In genomic region chr13:30742896-30743295, GRCh38 we compare ENCODE assay signal across 10 cellular contexts. TPM values are rescaled to one million over a fixed set of nuclear protein-coding genes. Genes with fewer than 3 reads are reported as not detected.
DNase-seq lines count a peak whose midpoint lies in the region; ATAC-seq and TF ChIP-seq lines count a peak whose summit lies in the region.
"Had no signal": no experiment of that assay in that cellular context is flagged by ENCODE, and none has a peak within 500 bp of the region (broad histone marks: within the 10 kb centered on the region; RNA-seq: fewer than 3 reads in every experiment).

No MANE protein-coding gene starts in this region.

- DNase-seq in activated CD8-positive, alpha-beta T cell treated with anti-CD3 and anti-CD28 coated beads for 36 hours, result no peak
- DNase-seq in left lung (no peak), NCI-H1930 (lab: John Stamatoyannopoulos, UW) (no peak), SIG-M5 treated with dmso at 0.1 percent for 504 hours (lab: John Stamatoyannopoulos, UW; ENCODE audit: unreplicated experiment) (no peak), GF-D8 (lab: John Stamatoyannopoulos, UW) (no peak)
- no peak for DNase-seq in stimulated activated naive B cell treated with anti-CD40 and anti-IgM and Interleukin-4, amounts not matched to agents 10 μg/mL and 1 μg/mL and 100 μg/mL, for 72 hours
- DNase-seq: left ventricle myocardium inferior; NCI-H1436 treated with DMSO at 0.1 percent for 48 hours; NK-92 treated with Interleukin-12 subunit alpha and Interleukin-12 subunit beta, amount 100 ng/mL, for 24 hours had no signal

- peak overlapping the region; percentile 89 for H3K4me2 ChIP-seq in Loucy (ENCODE audit: low read depth, low read length, poor library complexity, severe bottlenecking)

- peaks cover 66% of the 10 kb centered on the region for H3K4me1 Mint-ChIP-seq in activated CD8-positive, alpha-beta T cell treated with anti-CD3 and anti-CD28 coated beads for 36 hours (ENCODE audit: low read depth)
- H3K4me1 Mint-ChIP-seq in stimulated activated naive B cell treated with anti-CD40 and anti-IgM and Interleukin-4, amounts not matched to agents 10 μg/mL and 1 μg/mL and 100 μg/mL, for 72 hours, result peaks cover 57 to 71% of the 10 kb centered on the region in 2 donors

- no peak for TF ChIP-seq CTCF in Loucy (conservative IDR thresholded peaks at IDR 0.05; ENCODE audit: low read length)
- TF ChIP-seq CTCF in activated CD8-positive, alpha-beta T cell treated with anti-CD3 and anti-CD28 coated beads for 36 hours (IDR thresholded peaks at IDR 0.05), result no peak
- TF ChIP-seq CTCF in left lung (IDR thresholded peaks at IDR 0.05), result no peak

- H3K27ac ChIP-seq in left lung, result peak overlapping the region; percentile 41 to 83
- H3K27ac ChIP-seq: left ventricle myocardium inferior had no signal

- peaks cover 2% of the 10 kb centered on the region for H3K27me3 Mint-ChIP-seq in activated CD8-positive, alpha-beta T cell treated with anti-CD3 and anti-CD28 coated beads for 36 hours
- no peaks in the 10 kb centered on the region for H3K27me3 Mint-ChIP-seq in stimulated activated naive B cell treated with anti-CD40 and anti-IgM and Interleukin-4, amounts not matched to agents 10 μg/mL and 1 μg/mL and 100 μg/mL, for 72 hours

- peak overlapping the region; percentile 66 for H3K4me3 ChIP-seq in Loucy (ENCODE audit: low read length, poor library complexity, severe bottlenecking)
- H3K4me3 ChIP-seq in left lung, result no peak overlapping the region
- H3K4me3 ChIP-seq: left ventricle myocardium inferior had no signal

- intact Hi-C loops in activated CD8-positive, alpha-beta T cell treated with anti-CD3 and anti-CD28 coated beads for 36 hours (cut with micrococcal nuclease), result loop anchor here (5.0 to 10.0 kb wide), 3 partner anchors 44 to 128 kb away; partner anchors contain the start of gene USPL1
- intact Hi-C loops in left lung (cut with DNase I), result no loop called here

- CTCF ChIA-PET in activated CD8-positive, alpha-beta T cell treated with anti-CD3 and anti-CD28 coated beads for 36 hours (lab: Charles Lee), result no interaction called here

- POLR2A ChIA-PET in activated CD8-positive, alpha-beta T cell treated with anti-CD3 and anti-CD28 coated beads for 36 hours (lab: Charles Lee), result interaction anchor here (1.1 to 1.4 kb wide), 2 partner anchors 9 kb away, joined by 3 to 5 read pairs; no protein-coding TSS in a partner anchor

- H3K36me3 ChIP-seq in Loucy (ENCODE audit: insufficient read depth, low read length) (no peaks in the 10 kb centered on the region; the same call in 1 of the 2 replicates), left lung (peaks cover 0 to 15% of the 10 kb centered on the region in 2 donors)
- H3K36me3 ChIP-seq: left ventricle myocardium inferior had no signal

- no peaks in the 10 kb centered on the region for H4K20me1 ChIP-seq in Loucy (ENCODE audit: insufficient read depth, low read length, poor library complexity, severe bottlenecking)

- H3K4me1 ChIP-seq in Loucy (ENCODE audit: insufficient read depth, low read length, poor library complexity, severe bottlenecking) (peaks cover 83% of the 10 kb centered on the region), left lung (peaks cover 30 to 96% of the 10 kb centered on the region in 2 donors)

- H3K9me3 Mint-ChIP-seq in activated CD8-positive, alpha-beta T cell treated with anti-CD3 and anti-CD28 coated beads for 36 hours, result no peaks in the 10 kb centered on the region
- H3K9me3 Mint-ChIP-seq in stimulated activated naive B cell treated with anti-CD40 and anti-IgM and Interleukin-4, amounts not matched to agents 10 μg/mL and 1 μg/mL and 100 μg/mL, for 72 hours, result no peaks in the 10 kb centered on the region

- no peak overlapping the region for H3K4me3 Mint-ChIP-seq in activated CD8-positive, alpha-beta T cell treated with anti-CD3 and anti-CD28 coated beads for 36 hours
- H3K4me3 Mint-ChIP-seq in stimulated activated naive B cell treated with anti-CD40 and anti-IgM and Interleukin-4, amounts not matched to agents 10 μg/mL and 1 μg/mL and 100 μg/mL, for 72 hours, result no peak overlapping the region

- H3K27me3 ChIP-seq in Loucy (ENCODE audit: insufficient read depth, low read length, poor library complexity, severe bottlenecking) (no peaks in the 10 kb centered on the region), left lung (no peaks in the 10 kb centered on the region)

- no peaks in the 10 kb centered on the region for H3K9me2 ChIP-seq in Loucy (replicated peaks; ENCODE audit: low read depth, low read length)

- H3K79me2 ChIP-seq in Loucy (ENCODE audit: insufficient read depth, low read length), result peaks cover 78% of the 10 kb centered on the region

- no peak for ATAC-seq in activated CD8-positive, alpha-beta T cell treated with anti-CD3 and anti-CD28 coated beads for 36 hours
- no peak for ATAC-seq in left lung
- ATAC-seq in stimulated activated naive B cell treated with anti-CD40 and anti-IgM and Interleukin-4, amounts not matched to agents 10 μg/mL and 1 μg/mL and 100 μg/mL, for 72 hours (replicated peaks), result no peak

- H3K9ac ChIP-seq in Loucy (ENCODE audit: low read depth, low read length, poor library complexity, severe bottlenecking), result peak overlapping the region; percentile 61

- H2AFZ ChIP-seq in Loucy (ENCODE audit: low read length), result no peak overlapping the region

- H3F3A ChIP-seq in Loucy (ENCODE audit: low read depth), result peaks cover 19% of the 10 kb centered on the region

- H3K36me3 Mint-ChIP-seq in activated CD8-positive, alpha-beta T cell treated with anti-CD3 and anti-CD28 coated beads for 36 hours (ENCODE audit: low read depth), result peaks cover 29% of the 10 kb centered on the region
- peaks cover 2 to 20% of the 10 kb centered on the region in 2 donors for H3K36me3 Mint-ChIP-seq in stimulated activated naive B cell treated with anti-CD40 and anti-IgM and Interleukin-4, amounts not matched to agents 10 μg/mL and 1 μg/mL and 100 μg/mL, for 72 hours

- no peaks in the 10 kb centered on the region for H3K9me3 ChIP-seq in Loucy (ENCODE audit: insufficient read depth, low read depth, low read length)
- H3K9me3 ChIP-seq in left lung, result no peaks in the 10 kb centered on the region
- H3K9me3 ChIP-seq: left ventricle myocardium inferior had no signal

- H3K27ac Mint-ChIP-seq in activated CD8-positive, alpha-beta T cell treated with anti-CD3 and anti-CD28 coated beads for 36 hours, result peak overlapping the region; percentile 15
- H3K27ac Mint-ChIP-seq in stimulated activated naive B cell treated with anti-CD40 and anti-IgM and Interleukin-4, amounts not matched to agents 10 μg/mL and 1 μg/mL and 100 μg/mL, for 72 hours, result peak overlapping the region; percentile 65

RNA-seq across cellular contexts. Expression of gene ALOX5AP, which starts 7.6 kb away (rescaled TPM):
- 10 to 100 TPM; 40.5 to 42.2 TPM for total RNA-seq in activated CD8-positive, alpha-beta T cell treated with anti-CD3 and anti-CD28 coated beads for 36 hours
- 100 to 1,000 TPM in 1 of 2 donors, 10 to 100 TPM in 1; 76.3 to 201 TPM for total RNA-seq in left lung
